In genomic region chr7:44240983-44241510, GRCh38 we compare ENCODE assay signal across 1 cellular context.
TF ChIP-seq lines count a peak whose summit lies in the region.

No MANE protein-coding gene starts in this region.

TF ChIP-seq in HepG2, 621 proteins besides CTCF, POLR2A, EP300 and RAD21 (continued from another document and continues in another):
- TF ChIP-seq ZSCAN5A (CRISPR knock-in tag; IDR thresholded peaks at IDR 0.05; ENCODE audit: borderline replicate concordance) (no peak), ZSCAN30 (CRISPR knock-in tag; IDR thresholded peaks at IDR 0.05) (no peak), RARA (CRISPR knock-in tag; IDR thresholded peaks at IDR 0.05) (no peak), ZFP90 (CRISPR knock-in tag; IDR thresholded peaks at IDR 0.05; ENCODE audit: borderline replicate concordance) (no peak), ZNF740 (CRISPR knock-in tag; IDR thresholded peaks at IDR 0.05) (no peak), PRMT3 (CRISPR knock-in tag; IDR thresholded peaks at IDR 0.05; ENCODE audit: borderline replicate concordance, low read depth) (no peak), ELK4 (CRISPR knock-in tag; IDR thresholded peaks at IDR 0.05; ENCODE audit: borderline replicate concordance) (no peak), TAF15 (IDR thresholded peaks at IDR 0.05; ENCODE audit: low read depth, low read length, poor library complexity, severe bottlenecking) (no peak), ZNF33B (CRISPR knock-in tag; IDR thresholded peaks at IDR 0.05) (no peak), ZNF605 (CRISPR knock-in tag; IDR thresholded peaks at IDR 0.05) (no peak), SETDB1 (CRISPR knock-in tag; IDR thresholded peaks at IDR 0.05; ENCODE audit: borderline replicate concordance) (no peak), TIGD3 (CRISPR knock-in tag; IDR thresholded peaks at IDR 0.05; ENCODE audit: borderline replicate concordance) (no peak), TGIF2 (CRISPR knock-in tag; IDR thresholded peaks at IDR 0.05) (no peak), CEBPG (CRISPR knock-in tag; IDR thresholded peaks at IDR 0.05) (no peak), KLF13 (CRISPR knock-in tag; IDR thresholded peaks at IDR 0.05) (no peak), CREM (IDR thresholded peaks at IDR 0.05) (no peak), CREM (CRISPR knock-in tag; IDR thresholded peaks at IDR 0.05) (no peak), ZNF235 (CRISPR knock-in tag; IDR thresholded peaks at IDR 0.05; ENCODE audit: borderline replicate concordance) (no peak), TEAD3 (CRISPR knock-in tag; optimal IDR thresholded peaks at IDR 0.05; ENCODE audit: borderline replicate concordance) (peak; percentile 39), ZNF772 (CRISPR knock-in tag; IDR thresholded peaks at IDR 0.05) (no peak), TFDP2 (CRISPR knock-in tag; IDR thresholded peaks at IDR 0.05) (no peak), MAFG (CRISPR knock-in tag; IDR thresholded peaks at IDR 0.05) (no peak), ZNF776 (CRISPR knock-in tag; IDR thresholded peaks at IDR 0.05) (no peak), PHF21A (CRISPR knock-in tag; IDR thresholded peaks at IDR 0.05) (no peak), NR2F1 (CRISPR knock-in tag; IDR thresholded peaks at IDR 0.05) (no peak), ZHX1 (CRISPR knock-in tag; IDR thresholded peaks at IDR 0.05; ENCODE audit: low read depth) (no peak), FOXO1 (CRISPR knock-in tag; IDR thresholded peaks at IDR 0.05) (0 out of 2 replicates have a peak, but pooled peaks have one; percentile 19), HNRNPK (IDR thresholded peaks at IDR 0.05; ENCODE audit: low read depth, low read length, poor library complexity, severe bottlenecking) (no peak), MAX (IDR thresholded peaks at IDR 0.05) (no peak), ZNF18 (CRISPR knock-in tag; IDR thresholded peaks at IDR 0.05; ENCODE audit: insufficient replicate concordance) (no peak), HNRNPLL (IDR thresholded peaks at IDR 0.05; ENCODE audit: low read depth, low read length, poor library complexity, severe bottlenecking) (no peak), SOX6 (IDR thresholded peaks at IDR 0.05) (no peak), SOX6 (CRISPR knock-in tag; IDR thresholded peaks at IDR 0.05) (0 out of 2 replicates have a peak, but pooled peaks have one; percentile 12), BCLAF1 (IDR thresholded peaks at IDR 0.05) (no peak), PATZ1 (CRISPR knock-in tag; IDR thresholded peaks at IDR 0.05) (0 out of 2 replicates have a peak, but pooled peaks have one; percentile 21), KMT2B (CRISPR knock-in tag; IDR thresholded peaks at IDR 0.05) (peak; percentile 38; the same call in 1 of the 2 replicates), ZNF530 (CRISPR knock-in tag; IDR thresholded peaks at IDR 0.05; ENCODE audit: low read depth) (no peak), DRAP1 (CRISPR knock-in tag; IDR thresholded peaks at IDR 0.05) (no peak), MEF2D (CRISPR knock-in tag; IDR thresholded peaks at IDR 0.05) (0 out of 2 replicates have a peak, but pooled peaks have one; percentile 39), FOXA3 (CRISPR knock-in tag; IDR thresholded peaks at IDR 0.05) (no peak), ZNF616 (CRISPR knock-in tag; IDR thresholded peaks at IDR 0.05; ENCODE audit: low read depth) (no peak), ZSCAN29 (CRISPR knock-in tag; conservative IDR thresholded peaks at IDR 0.05) (no peak), SNAPC5 (CRISPR knock-in tag; IDR thresholded peaks at IDR 0.05; ENCODE audit: borderline replicate concordance) (no peak), ZNF564 (CRISPR knock-in tag; IDR thresholded peaks at IDR 0.05) (no peak), XRCC5 (optimal IDR thresholded peaks at IDR 0.05; ENCODE audit: low read length) (peak; percentile 87), ZNF264 (CRISPR knock-in tag; IDR thresholded peaks at IDR 0.05) (no peak), GRHL1 (CRISPR knock-in tag; conservative IDR thresholded peaks at IDR 0.05) (no peak)
